Comparison of ENCODE assay signal across 14 cellular contexts in the genomic region with DNA sequence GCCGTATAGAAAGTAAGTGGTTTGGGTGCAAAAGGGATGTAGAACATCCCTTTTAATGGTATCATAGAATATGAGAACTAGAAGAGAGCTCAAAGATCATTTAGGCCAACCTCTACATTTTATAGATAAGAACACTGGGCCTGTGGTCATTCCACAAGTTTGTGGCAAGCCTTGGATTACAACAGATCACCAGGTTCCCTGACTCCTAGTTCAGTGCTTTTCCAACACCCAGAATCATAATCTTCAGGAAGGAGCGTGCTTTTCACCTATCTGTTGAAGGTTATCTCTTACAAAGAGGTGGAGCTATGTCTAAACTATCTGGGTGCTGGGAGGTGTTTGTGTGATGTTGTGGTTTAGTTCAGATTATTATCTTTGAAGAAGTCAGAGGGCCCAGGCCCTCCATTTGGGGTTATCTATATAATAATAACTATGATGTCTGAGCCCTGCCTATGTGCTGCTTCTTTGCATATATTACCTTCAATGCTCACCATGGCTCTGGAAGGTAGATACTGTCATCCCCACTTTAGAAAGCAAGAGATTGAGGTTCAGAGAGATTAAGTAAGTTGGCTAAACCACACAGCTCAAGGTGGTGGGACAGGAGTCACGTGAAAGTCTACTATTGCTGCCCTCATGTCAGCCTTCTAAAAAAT. TPM values are rescaled to one million over a fixed set of nuclear protein-coding genes. Genes with fewer than 3 reads are reported as not detected.
A peak's percentile ranks its signal among the peaks of the same experiment; 100 is the strongest.
DNase-seq lines count a peak whose midpoint lies in the region; ATAC-seq and TF ChIP-seq lines count a peak whose summit lies in the region.
"Had no signal": no experiment of that assay in that cellular context is flagged by ENCODE, and none has a peak within 500 bp of the region (broad histone marks: within the 10 kb centered on the region; RNA-seq: fewer than 3 reads in every experiment).

No MANE protein-coding gene starts in this region.

- H3K9me3 Mint-ChIP-seq in activated CD4-positive, alpha-beta memory T cell treated with anti-CD3 and anti-CD28 coated beads, Interleukin-2, amount 10 ng/mL, durations not matched to agents 7 days and 5 days = no peaks in the 10 kb centered on the region
- H3K9me3 Mint-ChIP-seq in endodermal cell = peaks cover 2% of the 10 kb centered on the region

- H3K9ac ChIP-seq in endodermal cell (ENCODE audit: extremely low read depth, low read length, poor library complexity, severe bottlenecking) = no peak overlapping the region

- CTCF ChIA-PET in activated CD4-positive, alpha-beta memory T cell treated with anti-CD3 and anti-CD28 coated beads, Interleukin-2, amount 10 ng/mL, durations not matched to agents 7 days and 5 days (lab: Charles Lee) = interaction anchor here (0.6 to 2.1 kb wide), 11 partner anchors 12 to 408 kb away, joined by 3 to 17 read pairs (median 4); no protein-coding TSS in a partner anchor

- H3K4me1 Mint-ChIP-seq in activated CD4-positive, alpha-beta memory T cell treated with anti-CD3 and anti-CD28 coated beads, Interleukin-2, amount 10 ng/mL, durations not matched to agents 7 days and 5 days = peaks cover 87% of the 10 kb centered on the region
- H3K4me1 Mint-ChIP-seq in endodermal cell = peaks cover 37% of the 10 kb centered on the region

- ATAC-seq in aorta (ENCODE audit: low FRiP score) = no peak
- ATAC-seq: pancreas had no signal

- no peak overlapping the region for H3K27ac ChIP-seq in endodermal cell (ENCODE audit: low read depth, low read length)
- no peak overlapping the region for H3K27ac ChIP-seq in aorta (ENCODE audit: low read depth in 1 of 2, low read length in 2 of 2)
- H3K27ac ChIP-seq: pancreas had no signal

- POLR2A ChIA-PET in activated CD4-positive, alpha-beta memory T cell treated with anti-CD3 and anti-CD28 coated beads, Interleukin-2, amount 10 ng/mL, durations not matched to agents 7 days and 5 days (lab: Charles Lee) = interaction anchor here (0.5 to 6.5 kb wide), 20 partner anchors 9 to 276 kb away, joined by 3 to 90 read pairs (median 4); a partner anchor contains a TSS

- intact Hi-C loops in aorta (cut with DNase I) = no loop called here

- no peaks in the 10 kb centered on the region for H3K36me3 ChIP-seq in endodermal cell (ENCODE audit: control insufficient read depth, insufficient read depth, low read length)
- H3K36me3 ChIP-seq in aorta (ENCODE audit: control insufficient read depth in 1 of 2, insufficient read depth in 2 of 2, low read length in 1 of 2) = no peaks in the 10 kb centered on the region
- H3K36me3 ChIP-seq: pancreas had no signal

- H3K4me3 ChIP-seq in endodermal cell (ENCODE audit: low read length) (no peak overlapping the region), aorta (ENCODE audit: low read length in 2 of 2) (no peak overlapping the region)
- H3K4me3 ChIP-seq: pancreas had no signal

- peaks cover 85% of the 10 kb centered on the region for H3K36me3 Mint-ChIP-seq in activated CD4-positive, alpha-beta memory T cell treated with anti-CD3 and anti-CD28 coated beads, Interleukin-2, amount 10 ng/mL, durations not matched to agents 7 days and 5 days (ENCODE audit: low read depth)
- no peaks in the 10 kb centered on the region for H3K36me3 Mint-ChIP-seq in endodermal cell (ENCODE audit: low read depth)

- peaks cover 7% of the 10 kb centered on the region for H3K4me1 ChIP-seq in endodermal cell (ENCODE audit: control insufficient read depth, insufficient read depth, low read length)
- H3K4me1 ChIP-seq in aorta (ENCODE audit: control insufficient read depth in 1 of 2, insufficient read depth in 2 of 2, low read length in 2 of 2) = no peaks in the 10 kb centered on the region
- H3K4me1 ChIP-seq: pancreas had no signal

- 93% methylated on average over 3 of the region's 3 CpGs; no CpG with 5 or more reads in 1 of the 2 experiments for WGBS in endodermal cell (ENCODE audit: insufficient coverage in 1 of 2, insufficient read length in 1 of 2), 2 experiments
- 84 to 92% methylated on average over 3 of the region's 3 CpGs for WGBS in aorta, 2 donors

- peak; percentile 0 to 20 for DNase-seq in stimulated activated CD4-positive, alpha-beta T cell treated with anti-CD3 and anti-CD28 coated beads, Interleukin-2, amount 100 ng/mL, for 24 hours
- no peak for DNase-seq in stimulated activated CD4-positive, alpha-beta T cell treated with anti-CD3 and anti-CD28 coated beads, Interleukin-2, amount 100 ng/mL, for 48 hours
- DNase-seq in activated CD4-positive, alpha-beta memory T cell treated with anti-CD3 and anti-CD28 coated beads, Interleukin-2, amount 10 ng/mL, durations not matched to agents 7 days and 5 days = no peak
- DNase-seq in endodermal cell = peak; percentile 14
- no peak for DNase-seq in GM03348 (ENCODE audit: low spot score)
- DNase-seq in NCI-H526 (lab: John Stamatoyannopoulos, UW) = no peak
- no peak for DNase-seq in aorta
- no peak for DNase-seq in inferior parietal cortex (ENCODE audit: extremely low spot score)
- DNase-seq: DMS53; effector CD8-positive, alpha-beta T cell; NCI-H1105 treated with DMSO at 0.1 percent for 48 hours; pancreas had no signal

- TF ChIP-seq CTCF in endodermal cell (conservative IDR thresholded peaks at IDR 0.05) = no peak

- H3K9me3 ChIP-seq in endodermal cell (ENCODE audit: control insufficient read depth, low read length) (no peaks in the 10 kb centered on the region), aorta (ENCODE audit: control insufficient read depth, low read length) (no peaks in the 10 kb centered on the region)
- H3K9me3 ChIP-seq: pancreas had no signal

- no peaks in the 10 kb centered on the region for H3K27me3 ChIP-seq in endodermal cell (ENCODE audit: control insufficient read depth, insufficient read depth, low read length, poor library complexity, severe bottlenecking)
- no peaks in the 10 kb centered on the region for H3K27me3 ChIP-seq in aorta (ENCODE audit: control insufficient read depth in 1 of 2, insufficient read depth in 2 of 2, low read length in 1 of 2)
- H3K27me3 ChIP-seq: pancreas had no signal

- no peaks in the 10 kb centered on the region for H3K27me3 Mint-ChIP-seq in activated CD4-positive, alpha-beta memory T cell treated with anti-CD3 and anti-CD28 coated beads, Interleukin-2, amount 10 ng/mL, durations not matched to agents 7 days and 5 days
- no peaks in the 10 kb centered on the region for H3K27me3 Mint-ChIP-seq in endodermal cell (ENCODE audit: insufficient read depth)

- peak overlapping the region; percentile 60 for H3K27ac Mint-ChIP-seq in activated CD4-positive, alpha-beta memory T cell treated with anti-CD3 and anti-CD28 coated beads, Interleukin-2, amount 10 ng/mL, durations not matched to agents 7 days and 5 days
- H3K27ac Mint-ChIP-seq in endodermal cell = no peak overlapping the region

- H3K4me3 Mint-ChIP-seq in activated CD4-positive, alpha-beta memory T cell treated with anti-CD3 and anti-CD28 coated beads, Interleukin-2, amount 10 ng/mL, durations not matched to agents 7 days and 5 days = no peak overlapping the region
- H3K4me3 Mint-ChIP-seq in endodermal cell = no peak overlapping the region

RNA-seq across cellular contexts. Expression of a gene that starts 24.1 kb away (rescaled TPM):
- total RNA-seq in activated CD4-positive, alpha-beta memory T cell treated with anti-CD3 and anti-CD28 coated beads, Interleukin-2, amount 10 ng/mL, durations not matched to agents 7 days and 5 days = 100 to 1,000 TPM; 437 to 446 TPM
- total RNA-seq in endodermal cell = not detected
- polyA plus RNA-seq in endodermal cell (2013, experiment 1 of 2) = not detected
- not detected for polyA plus RNA-seq in endodermal cell (2013, experiment 2 of 2)
- 1 to 10 TPM; 2.4 to 4.2 TPM for total RNA-seq in aorta
- 1 to 10 TPM in 1 of 2 donors, under 1 TPM in 1; 0.33 to 4.1 TPM for polyA plus RNA-seq in aorta
- total RNA-seq: frontal cortex, NCI-H460 had no signal

RNA-seq across cellular contexts. Expression of a gene that starts 50.7 kb away (rescaled TPM):
- total RNA-seq in activated CD4-positive, alpha-beta memory T cell treated with anti-CD3 and anti-CD28 coated beads, Interleukin-2, amount 10 ng/mL, durations not matched to agents 7 days and 5 days = 100 to 1,000 TPM; 155 to 157 TPM
- total RNA-seq in endodermal cell (100 to 1,000 TPM; 123 to 139 TPM), aorta (10 to 100 TPM; 82.0 to 94.1 TPM)
- polyA plus RNA-seq in endodermal cell (2013, experiment 1 of 2) = 93.5 TPM
- polyA plus RNA-seq in endodermal cell (2013, experiment 2 of 2) = 77.6 TPM
- polyA plus RNA-seq in aorta = 10 to 100 TPM; 41.4 to 89.4 TPM

Comparison
In these comparisons a context has a peak if more than half of its experiments do, and no peak if none do; other contexts are left out.
1. DNase-seq: peak in stimulated activated CD4-positive, alpha-beta T cell treated with anti-CD3 and anti-CD28 coated beads, Interleukin-2, amount 100 ng/mL, for 24 hours (2 of 2) and endodermal cell (single experiment); none in stimulated activated CD4-positive, alpha-beta T cell treated with anti-CD3 and anti-CD28 coated beads, Interleukin-2, amount 100 ng/mL, for 48 hours (0 of 2), activated CD4-positive, alpha-beta memory T cell treated with anti-CD3 and anti-CD28 coated beads, Interleukin-2, amount 10 ng/mL, durations not matched to agents 7 days and 5 days (single experiment), GM03348 (single experiment), NCI-H526 (0 of 2), aorta (0 of 2) and inferior parietal cortex (single experiment).
2. RNA of a gene that starts 24.1 kb away (total RNA-seq): 437 to 446 TPM in activated CD4-positive, alpha-beta memory T cell treated with anti-CD3 and anti-CD28 coated beads, Interleukin-2, amount 10 ng/mL, durations not matched to agents 7 days and 5 days; 2.4 to 4.2 TPM in aorta and not detected in endodermal cell; every median in the first group is over 10 times any median in the second.